In genomic region chr11:73324665-73325035, GRCh38 we compare ENCODE assay signal across 12 cellular contexts. TPM values are rescaled to one million over a fixed set of nuclear protein-coding genes. Genes with fewer than 3 reads are reported as not detected.
DNase-seq lines count a peak whose midpoint lies in the region; ATAC-seq and TF ChIP-seq lines count a peak whose summit lies in the region.
"Had no signal": no experiment of that assay in that cellular context is flagged by ENCODE, and none has a peak within 500 bp of the region (broad histone marks: within the 10 kb centered on the region; RNA-seq: fewer than 3 reads in every experiment).

No MANE protein-coding gene starts in this region.

- peaks cover 43% of the 10 kb centered on the region for H4K20me1 ChIP-seq in smooth muscle cell (ENCODE audit: low read depth)

- peaks cover 25% of the 10 kb centered on the region for H3F3A ChIP-seq in smooth muscle cell (ENCODE audit: low read depth)

- H3K4me1 ChIP-seq in Peyer's patch, result peaks cover 0 to 63% (median 6%) of the 10 kb centered on the region in 4 donors
- H3K4me1 ChIP-seq in smooth muscle cell (ENCODE audit: low read depth), result peaks cover 42% of the 10 kb centered on the region

- 84% methylated on average over 2 of the region's 2 CpGs for WGBS in smooth muscle cell (ENCODE audit: low lambda C conversion rate)

- TF ChIP-seq CTCF in Peyer's patch (IDR thresholded peaks at IDR 0.05), result no peak
- no peak for TF ChIP-seq CTCF in smooth muscle cell (IDR thresholded peaks at IDR 0.05; ENCODE audit: borderline replicate concordance, insufficient read depth, poor library complexity, severe bottlenecking)

- no peak overlapping the region for H3K9ac ChIP-seq in smooth muscle cell (ENCODE audit: low read depth)

- H2AFZ ChIP-seq in smooth muscle cell (ENCODE audit: low read depth), result no peak overlapping the region

- peak overlapping the region; percentile 58 for H3K4me2 ChIP-seq in smooth muscle cell

- H3K4me3 ChIP-seq in Peyer's patch (no peak overlapping the region), smooth muscle cell (no peak overlapping the region)

- H3K79me2 ChIP-seq in smooth muscle cell (ENCODE audit: low read depth), result peaks cover 80% of the 10 kb centered on the region

- ATAC-seq in GM19351 (IDR thresholded peaks at IDR 0.05; ENCODE audit: unreplicated experiment) (peak; percentile 5), HG02678 (IDR thresholded peaks at IDR 0.05; ENCODE audit: unreplicated experiment) (no peak), GM18870 (IDR thresholded peaks at IDR 0.05; ENCODE audit: unreplicated experiment) (no peak)

- H3K27me3 ChIP-seq in Peyer's patch (no peaks in the 10 kb centered on the region), layer of hippocampus (ENCODE audit: control insufficient read depth, insufficient read depth, low read length) (no peaks in the 10 kb centered on the region), smooth muscle cell (ENCODE audit: low read depth) (no peaks in the 10 kb centered on the region)

- H3K9me3 ChIP-seq in Peyer's patch (no peaks in the 10 kb centered on the region), smooth muscle cell (replicated peaks; ENCODE audit: low read depth) (no peaks in the 10 kb centered on the region)

- H3K36me3 ChIP-seq in Peyer's patch (no peaks in the 10 kb centered on the region), smooth muscle cell (ENCODE audit: low read depth) (no peaks in the 10 kb centered on the region)

- H3K27ac ChIP-seq in Peyer's patch (peak overlapping the region; percentile 62 to 94 (median 68)), layer of hippocampus (ENCODE audit: low read depth, low read length) (peak overlapping the region; percentile 76), smooth muscle cell (ENCODE audit: low read depth) (peak overlapping the region; percentile 83)

- TF ChIP-seq POLR2A in Peyer's patch (IDR thresholded peaks at IDR 0.05), result no peak

- DNase-seq in Peyer's patch (no peak), smooth muscle cell (lab: John Stamatoyannopoulos, UW; ENCODE audit: unreplicated experiment) (no peak), NCI-H2029 (lab: John Stamatoyannopoulos, UW) (no peak), NOMO-1 (lab: John Stamatoyannopoulos, UW; ENCODE audit: unreplicated experiment in 2 of 2) (no peak)
- DNase-seq: activated CD4-positive, alpha-beta T cell treated with anti-CD3 and anti-CD28 coated beads, Interleukin-2, amount 50 U/mL, for 48 hours; NCI-H748 treated with DMSO at 0.1 percent for 48 hours; T-helper 1 cell had no signal

RNA-seq across cellular contexts. Expression of gene ARHGEF17, which starts 16.6 kb away (rescaled TPM):
- total RNA-seq in Peyer's patch (10 to 100 TPM in 3 of 4 donors, 1 to 10 TPM in 1; 3.2 to 33.8 (median 17.4) TPM), smooth muscle cell (18.0 and 18.5 TPM in 2 replicates)
- 27.4 and 27.8 TPM in 2 replicates for polyA plus RNA-seq in smooth muscle cell

RNA-seq across cellular contexts. Expression of gene RELT, which starts 51.5 kb away (rescaled TPM):
- 10 to 100 TPM in 1 of 4 donors, 1 to 10 TPM in 3; 1.2 to 19.0 (median 4.7) TPM for total RNA-seq in Peyer's patch
- 4.3 and 4.8 TPM in 2 replicates for total RNA-seq in smooth muscle cell
- polyA plus RNA-seq in smooth muscle cell, result 5.5 and 9.4 TPM in 2 replicates

RNA-seq across cellular contexts. Expression of gene P2RY6, which starts 52.5 kb away (rescaled TPM):
- total RNA-seq in Peyer's patch, result 1 to 10 TPM in 3 of 4 donors, not detected in 1; 1.5 to 6.6 (median 2.3) TPM
- total RNA-seq in smooth muscle cell, result 5.0 and 13.8 TPM in 2 replicates
- polyA plus RNA-seq in smooth muscle cell, result 3.7 and 13.6 TPM in 2 replicates
- total RNA-seq: MCF 10A had no signal
